1 cellular context compared by ENCODE assay signal in genomic region chr2:218536804-218537494, GRCh38.
TF ChIP-seq lines count a peak whose summit lies in the region.

No MANE protein-coding gene starts in this region.

TF ChIP-seq in HepG2, 621 proteins besides CTCF, POLR2A, EP300 and RAD21:
- peak; percentile 85 for TF ChIP-seq CEBPB (IDR thresholded peaks at IDR 0.05; ENCODE audit: borderline replicate concordance, low read depth, low read length)
- no peak for TF ChIP-seq AHR (CRISPR knock-in tag; IDR thresholded peaks at IDR 0.05)
- no peak for TF ChIP-seq BATF2 (CRISPR knock-in tag; IDR thresholded peaks at IDR 0.05)
- TF ChIP-seq ATF7 (IDR thresholded peaks at IDR 0.05), result peak; percentile 54
- TF ChIP-seq ATF7 (CRISPR knock-in tag; IDR thresholded peaks at IDR 0.05), result no peak
- TF ChIP-seq ARNT (IDR thresholded peaks at IDR 0.05), result no peak
- TF ChIP-seq POGZ (CRISPR knock-in tag; IDR thresholded peaks at IDR 0.05), result no peak
